In the genomic region with DNA sequence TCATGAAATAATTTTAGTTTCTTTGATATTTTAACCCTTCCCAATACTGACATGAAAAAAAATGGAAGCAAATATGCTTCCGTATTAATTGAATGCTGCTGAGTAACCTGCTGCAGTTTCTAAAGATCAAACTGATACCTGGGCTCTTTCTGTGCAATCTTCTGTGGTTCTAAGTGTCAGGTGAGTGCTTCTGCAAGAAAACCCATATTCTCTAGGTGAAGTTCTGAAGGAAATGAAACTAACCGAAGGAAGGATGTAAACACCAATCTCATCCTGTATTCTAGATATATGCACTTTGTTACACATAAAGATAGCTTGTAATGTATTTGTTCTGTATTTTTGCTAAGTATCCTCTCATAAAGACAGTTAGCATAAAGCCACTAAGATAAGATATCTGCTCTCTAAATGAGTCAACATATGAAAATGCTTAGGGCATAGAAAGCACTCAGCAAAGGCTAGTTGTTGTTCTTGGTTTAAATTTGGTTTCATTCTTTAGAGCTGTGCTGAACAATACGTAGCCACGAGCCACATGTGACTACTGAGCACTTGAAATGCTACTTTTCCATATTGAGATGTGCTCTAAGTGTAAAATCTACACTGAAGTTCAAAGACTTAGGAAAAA, we compare ENCODE assay signal across 8 cellular contexts. TPM values are rescaled to one million over a fixed set of nuclear protein-coding genes. Genes with fewer than 3 reads are reported as not detected.
DNase-seq lines count a peak whose midpoint lies in the region; ATAC-seq and TF ChIP-seq lines count a peak whose summit lies in the region.

No MANE protein-coding gene starts in this region.

- CTCF ChIA-PET in Panc1 (lab: Charles Lee), result no interaction called here

- H3K27ac Mint-ChIP-seq in H9, result no peak overlapping the region

- H3K27ac ChIP-seq in Panc1 (ENCODE audit: low read length) (peak overlapping the region; percentile 48; the same call in 1 of the 2 replicates), H9 (ENCODE audit: insufficient read length, low read depth, low read length) (no peak overlapping the region), body of pancreas (no peak overlapping the region)

- no peak overlapping the region for H3K4me2 ChIP-seq in H9 (ENCODE audit: insufficient read depth, insufficient read length, low read length)

- H3K9me3 ChIP-seq in Panc1 (ENCODE audit: control insufficient read depth, insufficient read depth, low read depth, low read length) (no peaks in the 10 kb centered on the region), mucosa of descending colon (no peaks in the 10 kb centered on the region), H9 (ENCODE audit: control insufficient read depth, low read depth, low read length) (no peaks in the 10 kb centered on the region), body of pancreas (no peaks in the 10 kb centered on the region)

- H4K91ac ChIP-seq in H9 (ENCODE audit: insufficient read length, low read depth, low read length), result no peak overlapping the region

- H3K79me2 ChIP-seq in H9 (ENCODE audit: insufficient read depth, low read length), result no peaks in the 10 kb centered on the region

- no peak overlapping the region for H2AK5ac ChIP-seq in H9 (ENCODE audit: insufficient read length, low read length)

- BruUV-seq in Panc1 (replicated peaks; lab: Mats Ljungman, UMichigan), result no TSS peak

- H3K27me3 ChIP-seq in Panc1 (ENCODE audit: control insufficient read depth, insufficient read depth, low read length) (no peaks in the 10 kb centered on the region), H9 (ENCODE audit: insufficient read depth, low read length) (no peaks in the 10 kb centered on the region), body of pancreas (no peaks in the 10 kb centered on the region)

- no peak for DNase-seq in Panc1 (ENCODE audit: low read depth, low spot score)
- DNase-seq in mucosa of descending colon, result no peak
- no peak for DNase-seq in NCI-H2107 (lab: John Stamatoyannopoulos, UW)
- no peak for DNase-seq in H9
- DNase-seq in body of pancreas, result no peak
- DNase-seq in islet precursor cell, result no peak

- H3K9me3 Mint-ChIP-seq in H9, result no peaks in the 10 kb centered on the region

- H3K23ac ChIP-seq in H9 (ENCODE audit: insufficient read length, low read depth, low read length), result no peak overlapping the region

- H4K5ac ChIP-seq in H9 (ENCODE audit: insufficient read length, low read depth, low read length), result no peak overlapping the region

- no peaks in the 10 kb centered on the region for H3K23me2 ChIP-seq in H9 (ENCODE audit: insufficient read length, low read depth, low read length, poor library complexity, severe bottlenecking)

- H3K4me1 ChIP-seq in Panc1 (ENCODE audit: control insufficient read depth, insufficient read depth, low read length) (peaks cover 28% of the 10 kb centered on the region), mucosa of descending colon (ENCODE audit: low read depth) (no peaks in the 10 kb centered on the region), H9 (ENCODE audit: insufficient read depth, low read length) (no peaks in the 10 kb centered on the region), body of pancreas (peaks cover 10% of the 10 kb centered on the region)

- H4K8ac ChIP-seq in H9 (replicated peaks; ENCODE audit: insufficient read length, low read depth, low read length), result no peak overlapping the region

- H3K9ac ChIP-seq in H9 (ENCODE audit: extremely low read depth, insufficient read length, low read length), result no peak overlapping the region

- WGBS in H9 (ENCODE audit: extremely low coverage, insufficient read length, low lambda C conversion rate), result no CpG with 5 or more reads among the region's 4 CpGs
- 34 to 54% methylated on average over 4 of the region's 4 CpGs for WGBS in body of pancreas, 2 donors

- no peak overlapping the region for H3K18ac ChIP-seq in H9 (ENCODE audit: insufficient read length, low read depth, low read length)

- H3K4me3 Mint-ChIP-seq in H9, result no peak overlapping the region

- no peak overlapping the region for H2BK12ac ChIP-seq in H9 (ENCODE audit: insufficient read length, low read depth, low read length)

- ATAC-seq in GM18870 (IDR thresholded peaks at IDR 0.05; ENCODE audit: unreplicated experiment) (peak; percentile 99), HG02610 (IDR thresholded peaks at IDR 0.05; ENCODE audit: unreplicated experiment) (peak; percentile 97), Panc1 (no peak), mucosa of descending colon (peak; percentile 59), body of pancreas (no peak)

- no peaks in the 10 kb centered on the region; the same call in 1 of the 2 replicates for H3K27me3 Mint-ChIP-seq in H9 (ENCODE audit: low read depth)

- H2BK20ac ChIP-seq in H9 (ENCODE audit: low read depth, low read length, poor library complexity, severe bottlenecking), result no peak overlapping the region

- no peak overlapping the region for H2AFZ ChIP-seq in H9 (ENCODE audit: low read length)

- no peak overlapping the region for H3T11ph ChIP-seq in H9 (ENCODE audit: low read length)

- TF ChIP-seq CTCF in Panc1 (IDR thresholded peaks at IDR 0.05) (no peak), mucosa of descending colon (IDR thresholded peaks at IDR 0.05) (no peak), H9 (conservative IDR thresholded peaks at IDR 0.05) (no peak), body of pancreas (IDR thresholded peaks at IDR 0.05) (no peak)

- no peak overlapping the region for H2BK15ac ChIP-seq in H9 (ENCODE audit: low read depth, low read length)

- no peak overlapping the region for H2BK120ac ChIP-seq in H9 (ENCODE audit: low read depth, low read length, poor library complexity, severe bottlenecking)

- no peaks in the 10 kb centered on the region for H3K79me1 ChIP-seq in H9 (ENCODE audit: insufficient read depth, low read depth, low read length, poor library complexity, severe bottlenecking)

- intact Hi-C loops in Panc1 (cut with micrococcal nuclease; ENCODE audit: unreplicated experiment) (no loop called here), mucosa of descending colon (cut with DNase I, micrococcal nuclease) (no loop called here), body of pancreas (cut with DNase I) (no loop called here)

- H3K36me3 ChIP-seq in Panc1 (ENCODE audit: control insufficient read depth, insufficient read depth, low read length) (no peaks in the 10 kb centered on the region; the same call in 1 of the 2 replicates), mucosa of descending colon (ENCODE audit: low read depth) (no peaks in the 10 kb centered on the region), body of pancreas (replicated peaks in 1 of 2; ENCODE audit: insufficient read depth in 1 of 2, low read depth in 2 of 2) (no peaks in the 10 kb centered on the region)

- no peak for TF ChIP-seq POLR2A in body of pancreas (IDR thresholded peaks at IDR 0.05)

- no peaks in the 10 kb centered on the region for H4K20me1 ChIP-seq in H9 (ENCODE audit: control insufficient read depth, insufficient read depth, insufficient read length)

- in situ Hi-C loops in Panc1 (cut with HindIII; ENCODE audit: low pct_unique_long_range_greater_than_20kb, low sequenced_read_pairs), result no loop called here

- no peaks in the 10 kb centered on the region for H3K36me3 Mint-ChIP-seq in H9 (ENCODE audit: insufficient read depth in 1 of 3, low read depth in 3 of 3)

- no peak overlapping the region for H3K4me3 ChIP-seq in Panc1 (ENCODE audit: low read depth in 2 of 2, low read length in 2 of 2)
- H3K4me3 ChIP-seq in mucosa of descending colon, result no peak overlapping the region
- H3K4me3 ChIP-seq in body of pancreas, result no peak overlapping the region

- no peak overlapping the region for H3K56ac ChIP-seq in H9 (ENCODE audit: insufficient read length, low read depth, low read length)

- POLR2A ChIA-PET in Panc1 (lab: Charles Lee), result no interaction called here

- H3K14ac ChIP-seq in H9 (ENCODE audit: insufficient read depth, low read length), result no peak overlapping the region

- no peak overlapping the region for H3K4ac ChIP-seq in H9 (ENCODE audit: low read depth, low read length)

- H2BK5ac ChIP-seq in H9 (ENCODE audit: insufficient read length, low read length), result no peak overlapping the region

- H3K4me1 Mint-ChIP-seq in H9, result no peaks in the 10 kb centered on the region

RNA-seq across cellular contexts. Expression of a gene that starts 52.0 kb away (rescaled TPM):
- total RNA-seq in Panc1 (2021; ENCODE audit: unreplicated experiment) (41.8 TPM), mucosa of descending colon (10 to 100 TPM in 2 of 3 donors, 1 to 10 TPM in 1; 8.0 to 20.3 (median 17.6) TPM), H9 (2021) (3.0 and 3.2 TPM in 2 replicates), body of pancreas (1 to 10 TPM; 4.0 to 4.4 TPM)
- 10.0 TPM for polyA plus RNA-seq in Panc1 (2012; ENCODE audit: insufficient read length)

Comparison
In these comparisons a context has a peak if more than half of its experiments do, and no peak if none do; other contexts are left out.
1. ATAC-seq: peak in GM18870 (single experiment), HG02610 (single experiment) and mucosa of descending colon (single experiment); none in Panc1 (single experiment) and body of pancreas (single experiment).